ENCODE assay signal across 25 cellular contexts in the genomic region with DNA sequence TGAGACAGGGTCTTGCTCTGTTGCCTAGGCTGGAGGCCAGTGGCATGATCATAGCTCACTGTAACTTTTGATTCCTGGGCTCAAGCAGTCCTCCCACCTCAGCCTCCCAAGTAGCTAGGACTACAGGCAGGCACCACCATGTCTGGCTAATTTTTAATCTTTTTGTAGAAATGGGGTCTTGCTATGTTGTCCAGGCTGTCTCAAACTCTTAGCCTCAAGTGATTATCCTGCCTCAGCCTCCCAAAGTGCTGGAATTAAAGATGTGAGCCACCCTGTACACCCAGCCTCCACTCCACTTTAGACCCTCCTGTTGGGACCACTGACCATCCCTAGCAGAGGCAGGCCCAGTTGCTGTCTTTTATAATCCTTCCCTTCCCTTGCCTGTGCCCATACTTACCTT.
"Had no signal": no experiment of that assay in that cellular context is flagged by ENCODE, and none has a peak within 500 bp of the region (broad histone marks: within the 10 kb centered on the region; RNA-seq: fewer than 3 reads in every experiment).

No MANE protein-coding gene starts in this region.

- H3K27ac ChIP-seq: colonic mucosa, gastrocnemius medialis, left lung, psoas muscle, skin epidermis, spleen, testis, tibial nerve, upper lobe of right lung, uterus had no signal

- FAIRE-seq: kidney had no signal

- DNase-seq: colonic mucosa; effector CD8-positive, alpha-beta T cell; foreskin fibroblast; gastrocnemius medialis; head of caudate nucleus; kidney; left lung; naive thymus-derived CD8-positive, alpha-beta T cell; nephron progenitor cell; nucleus accumbens; psoas muscle; right cardiac atrium; spleen; stimulated activated CD4-positive, alpha-beta T cell treated with anti-CD3 and anti-CD28 coated beads, Interleukin-4, amount 100 ng/mL, for 4 hours; stimulated activated naive CD8-positive, alpha-beta T cell treated with anti-CD3 and anti-CD28 coated beads, Interleukin-15, Interleukin-2, amounts not matched to agents 100 U/mL and 50 U/mL, for 24 hours; substantia nigra; testis; upper lobe of right lung; uterus had no signal

- H3K36me3 Mint-ChIP-seq: naive thymus-derived CD8-positive, alpha-beta T cell; stimulated activated memory B cell treated with anti-CD40 and anti-IgM and Interleukin-4, amounts not matched to agents 10 μg/mL and 1 μg/mL and 100 μg/mL, for 72 hours had no signal

- H3K4me3 ChIP-seq: colonic mucosa, gastrocnemius medialis, left lung, psoas muscle, skin epidermis, spleen, testis, tibial nerve, upper lobe of right lung, uterus had no signal

- H3K4me3 Mint-ChIP-seq: dendritic cell treated with granulocyte-macrophage colony-stimulating factor and Interleukin-4, amounts not matched to agents 40 ng/mL and 50 ng/mL, for 4 days; endodermal cell; naive thymus-derived CD8-positive, alpha-beta T cell; nephron progenitor cell; stimulated activated memory B cell treated with anti-CD40 and anti-IgM and Interleukin-4, amounts not matched to agents 10 μg/mL and 1 μg/mL and 100 μg/mL, for 72 hours had no signal

- ATAC-seq: esophagus mucosa; gastrocnemius medialis; left lung; naive thymus-derived CD8-positive, alpha-beta T cell; psoas muscle; right cardiac atrium; stimulated activated memory B cell treated with anti-CD40 and anti-IgM and Interleukin-4, amounts not matched to agents 10 μg/mL and 1 μg/mL and 100 μg/mL, for 72 hours; stimulated activated naive CD8-positive, alpha-beta T cell treated with anti-CD3 and anti-CD28 coated beads, Interleukin-15, Interleukin-2, amounts not matched to agents 100 U/mL and 50 U/mL, for 24 hours; upper lobe of right lung had no signal

- H3K36me3 ChIP-seq: colonic mucosa, gastrocnemius medialis, left lung, spleen, tibial nerve, upper lobe of right lung, uterus had no signal

- H3K9me3 ChIP-seq: colonic mucosa, gastrocnemius medialis, left lung, psoas muscle, spleen, testis, tibial nerve, upper lobe of right lung, uterus had no signal

- H3K27ac Mint-ChIP-seq: dendritic cell treated with granulocyte-macrophage colony-stimulating factor and Interleukin-4, amounts not matched to agents 40 ng/mL and 50 ng/mL, for 4 days; endodermal cell; naive thymus-derived CD8-positive, alpha-beta T cell; nephron progenitor cell; stimulated activated memory B cell treated with anti-CD40 and anti-IgM and Interleukin-4, amounts not matched to agents 10 μg/mL and 1 μg/mL and 100 μg/mL, for 72 hours had no signal

- H3K9me3 Mint-ChIP-seq: dendritic cell treated with granulocyte-macrophage colony-stimulating factor and Interleukin-4, amounts not matched to agents 40 ng/mL and 50 ng/mL, for 4 days; endodermal cell; naive thymus-derived CD8-positive, alpha-beta T cell; nephron progenitor cell; stimulated activated memory B cell treated with anti-CD40 and anti-IgM and Interleukin-4, amounts not matched to agents 10 μg/mL and 1 μg/mL and 100 μg/mL, for 72 hours had no signal

- H3K27me3 ChIP-seq: colonic mucosa, gastrocnemius medialis, left lung, spleen, testis, tibial nerve, upper lobe of right lung, uterus had no signal

- H3K4me1 Mint-ChIP-seq: stimulated activated memory B cell treated with anti-CD40 and anti-IgM and Interleukin-4, amounts not matched to agents 10 μg/mL and 1 μg/mL and 100 μg/mL, for 72 hours had no signal

- H3K27me3 Mint-ChIP-seq: dendritic cell treated with granulocyte-macrophage colony-stimulating factor and Interleukin-4, amounts not matched to agents 40 ng/mL and 50 ng/mL, for 4 days; naive thymus-derived CD8-positive, alpha-beta T cell; stimulated activated memory B cell treated with anti-CD40 and anti-IgM and Interleukin-4, amounts not matched to agents 10 μg/mL and 1 μg/mL and 100 μg/mL, for 72 hours had no signal

- H3K4me1 ChIP-seq: colonic mucosa, psoas muscle, testis, uterus had no signal
